ENCODE assay signal across 1 cellular context in the genomic region with DNA sequence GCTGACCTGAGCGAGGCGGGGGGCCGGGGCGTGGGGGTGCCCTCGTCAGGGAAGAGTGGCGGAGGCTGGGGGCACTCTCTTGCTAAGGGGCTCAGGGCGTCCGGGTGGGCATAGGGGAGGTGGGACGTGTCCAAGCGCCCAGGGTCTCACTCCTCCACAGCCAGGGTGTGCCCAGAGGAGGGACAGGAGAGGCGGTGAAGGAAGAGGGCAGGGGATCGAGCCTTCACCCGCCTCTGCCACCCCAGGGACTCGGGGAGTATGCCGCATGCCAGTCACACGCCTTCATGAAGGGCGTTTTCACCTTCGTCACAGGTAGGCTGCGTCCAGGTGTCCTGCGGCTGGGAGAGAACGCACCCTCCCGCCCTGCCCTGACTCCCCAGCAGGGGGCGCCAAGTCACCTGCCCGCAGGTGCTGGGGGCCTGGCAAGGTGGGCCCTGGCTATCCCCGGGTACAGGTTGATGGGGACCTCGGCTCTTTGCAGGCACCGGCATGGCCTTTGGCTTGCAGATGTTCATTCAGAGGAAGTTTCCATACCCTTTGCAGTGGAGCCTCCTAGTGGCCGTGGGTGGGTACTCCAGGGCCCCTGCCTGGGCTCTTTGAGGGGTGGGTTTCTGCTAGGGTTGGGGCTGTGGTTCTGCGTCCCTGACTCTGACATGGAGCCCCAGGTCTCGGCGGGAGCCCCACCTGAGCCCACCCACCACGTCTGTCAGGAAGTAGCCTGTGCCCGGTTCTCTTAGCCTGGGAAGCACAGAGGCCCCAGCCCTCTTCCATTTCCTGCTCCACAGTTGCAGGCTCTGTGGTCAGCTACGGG.
A peak's percentile ranks its signal among the peaks of the same experiment; 100 is the strongest.
TF ChIP-seq lines count a peak whose summit lies in the region.

No MANE protein-coding gene starts in this region.

TF ChIP-seq in HepG2, 621 proteins besides CTCF, POLR2A, EP300 and RAD21 (continued from another document and continues in another):
- TF ChIP-seq, protein P1, sequence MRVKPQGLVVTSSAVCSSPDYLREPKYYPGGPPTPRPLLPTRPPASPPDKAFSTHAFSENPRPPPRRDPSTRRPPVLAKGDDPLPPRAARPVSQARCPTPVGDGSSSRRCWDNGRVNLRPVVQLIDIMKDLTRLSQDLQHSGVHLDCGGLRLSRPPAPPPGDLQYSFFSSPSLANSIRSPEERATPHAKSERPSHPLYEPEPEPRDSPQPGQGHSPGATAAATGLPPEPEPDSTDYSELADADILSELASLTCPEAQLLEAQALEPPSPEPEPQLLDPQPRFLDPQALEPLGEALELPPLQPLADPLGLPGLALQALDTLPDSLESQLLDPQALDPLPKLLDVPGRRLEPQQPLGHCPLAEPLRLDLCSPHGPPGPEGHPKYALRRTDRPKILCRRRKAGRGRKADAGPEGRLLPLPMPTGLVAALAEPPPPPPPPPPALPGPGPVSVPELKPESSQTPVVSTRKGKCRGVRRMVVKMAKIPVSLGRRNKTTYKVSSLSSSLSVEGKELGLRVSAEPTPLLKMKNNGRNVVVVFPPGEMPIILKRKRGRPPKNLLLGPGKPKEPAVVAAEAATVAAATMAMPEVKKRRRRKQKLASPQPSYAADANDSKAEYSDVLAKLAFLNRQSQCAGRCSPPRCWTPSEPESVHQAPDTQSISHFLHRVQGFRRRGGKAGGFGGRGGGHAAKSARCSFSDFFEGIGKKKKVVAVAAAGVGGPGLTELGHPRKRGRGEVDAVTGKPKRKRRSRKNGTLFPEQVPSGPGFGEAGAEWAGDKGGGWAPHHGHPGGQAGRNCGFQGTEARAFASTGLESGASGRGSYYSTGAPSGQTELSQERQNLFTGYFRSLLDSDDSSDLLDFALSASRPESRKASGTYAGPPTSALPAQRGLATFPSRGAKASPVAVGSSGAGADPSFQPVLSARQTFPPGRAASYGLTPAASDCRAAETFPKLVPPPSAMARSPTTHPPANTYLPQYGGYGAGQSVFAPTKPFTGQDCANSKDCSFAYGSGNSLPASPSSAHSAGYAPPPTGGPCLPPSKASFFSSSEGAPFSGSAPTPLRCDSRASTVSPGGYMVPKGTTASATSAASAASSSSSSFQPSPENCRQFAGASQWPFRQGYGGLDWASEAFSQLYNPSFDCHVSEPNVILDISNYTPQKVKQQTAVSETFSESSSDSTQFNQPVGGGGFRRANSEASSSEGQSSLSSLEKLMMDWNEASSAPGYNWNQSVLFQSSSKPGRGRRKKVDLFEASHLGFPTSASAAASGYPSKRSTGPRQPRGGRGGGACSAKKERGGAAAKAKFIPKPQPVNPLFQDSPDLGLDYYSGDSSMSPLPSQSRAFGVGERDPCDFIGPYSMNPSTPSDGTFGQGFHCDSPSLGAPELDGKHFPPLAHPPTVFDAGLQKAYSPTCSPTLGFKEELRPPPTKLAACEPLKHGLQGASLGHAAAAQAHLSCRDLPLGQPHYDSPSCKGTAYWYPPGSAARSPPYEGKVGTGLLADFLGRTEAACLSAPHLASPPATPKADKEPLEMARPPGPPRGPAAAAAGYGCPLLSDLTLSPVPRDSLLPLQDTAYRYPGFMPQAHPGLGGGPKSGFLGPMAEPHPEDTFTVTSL (CRISPR knock-in tag; IDR thresholded peaks at IDR 0.05; ENCODE audit: borderline replicate concordance) = no peak
- TF ChIP-seq, protein P2, sequence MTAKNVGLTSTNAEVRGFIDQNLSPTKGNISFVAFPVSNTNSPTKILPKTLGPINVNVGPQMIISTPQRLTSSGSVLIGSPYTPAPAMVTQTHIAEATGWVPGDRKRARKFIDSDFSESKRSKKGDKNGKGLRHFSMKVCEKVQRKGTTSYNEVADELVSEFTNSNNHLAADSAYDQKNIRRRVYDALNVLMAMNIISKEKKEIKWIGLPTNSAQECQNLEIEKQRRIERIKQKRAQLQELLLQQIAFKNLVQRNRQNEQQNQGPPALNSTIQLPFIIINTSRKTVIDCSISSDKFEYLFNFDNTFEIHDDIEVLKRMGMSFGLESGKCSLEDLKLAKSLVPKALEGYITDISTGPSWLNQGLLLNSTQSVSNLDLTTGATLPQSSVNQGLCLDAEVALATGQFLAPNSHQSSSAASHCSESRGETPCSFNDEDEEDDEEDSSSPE (CRISPR knock-in tag; IDR thresholded peaks at IDR 0.05) = peak; percentile 8; the same call in 1 of the 2 replicates
- peak; percentile 60; the same call in 1 of the 2 replicates for TF ChIP-seq ZNF839 (CRISPR knock-in tag; IDR thresholded peaks at IDR 0.05; ENCODE audit: borderline replicate concordance)
- TF ChIP-seq ZNF251 (CRISPR knock-in tag; IDR thresholded peaks at IDR 0.05) = no peak
- no peak for TF ChIP-seq ZNF747 (CRISPR knock-in tag; IDR thresholded peaks at IDR 0.05; ENCODE audit: borderline replicate concordance)
- no peak for TF ChIP-seq REXO4 (CRISPR knock-in tag; IDR thresholded peaks at IDR 0.05; ENCODE audit: borderline replicate concordance)
- 0 out of 2 replicates have a peak, but pooled peaks have one; percentile 31 for TF ChIP-seq TARDBP (CRISPR knock-in tag; IDR thresholded peaks at IDR 0.05)
- no peak for TF ChIP-seq ZBTB46 (CRISPR knock-in tag; IDR thresholded peaks at IDR 0.05; ENCODE audit: borderline replicate concordance)
- TF ChIP-seq ZNF619 (CRISPR knock-in tag; IDR thresholded peaks at IDR 0.05) = no peak
- TF ChIP-seq, protein P3, sequence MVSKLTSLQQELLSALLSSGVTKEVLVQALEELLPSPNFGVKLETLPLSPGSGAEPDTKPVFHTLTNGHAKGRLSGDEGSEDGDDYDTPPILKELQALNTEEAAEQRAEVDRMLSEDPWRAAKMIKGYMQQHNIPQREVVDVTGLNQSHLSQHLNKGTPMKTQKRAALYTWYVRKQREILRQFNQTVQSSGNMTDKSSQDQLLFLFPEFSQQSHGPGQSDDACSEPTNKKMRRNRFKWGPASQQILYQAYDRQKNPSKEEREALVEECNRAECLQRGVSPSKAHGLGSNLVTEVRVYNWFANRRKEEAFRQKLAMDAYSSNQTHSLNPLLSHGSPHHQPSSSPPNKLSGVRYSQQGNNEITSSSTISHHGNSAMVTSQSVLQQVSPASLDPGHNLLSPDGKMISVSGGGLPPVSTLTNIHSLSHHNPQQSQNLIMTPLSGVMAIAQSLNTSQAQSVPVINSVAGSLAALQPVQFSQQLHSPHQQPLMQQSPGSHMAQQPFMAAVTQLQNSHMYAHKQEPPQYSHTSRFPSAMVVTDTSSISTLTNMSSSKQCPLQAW (CRISPR knock-in tag; IDR thresholded peaks at IDR 0.05) = 0 out of 2 replicates have a peak, but pooled peaks have one; percentile 55
- no peak; the same call in 1 of the 2 replicates for TF ChIP-seq NCOA1 (CRISPR knock-in tag; IDR thresholded peaks at IDR 0.05)
- TF ChIP-seq SRF (IDR thresholded peaks at IDR 0.05; ENCODE audit: low read depth, low read length) = no peak
- no peak for TF ChIP-seq ZNF598 (CRISPR knock-in tag; IDR thresholded peaks at IDR 0.05; ENCODE audit: borderline replicate concordance)
- TF ChIP-seq USF2 (IDR thresholded peaks at IDR 0.05; ENCODE audit: low read depth, low read length) = no peak
- TF ChIP-seq USF2 (CRISPR knock-in tag; IDR thresholded peaks at IDR 0.05; ENCODE audit: borderline replicate concordance) = no peak
- TF ChIP-seq ZFP41 (CRISPR knock-in tag; IDR thresholded peaks at IDR 0.05; ENCODE audit: borderline replicate concordance) = no peak
- no peak for TF ChIP-seq MYNN (CRISPR knock-in tag; IDR thresholded peaks at IDR 0.05; ENCODE audit: low read depth)
- TF ChIP-seq ZNF12 (CRISPR knock-in tag; IDR thresholded peaks at IDR 0.05) = no peak
- no peak for TF ChIP-seq ZFP62 (CRISPR knock-in tag; IDR thresholded peaks at IDR 0.05)
- TF ChIP-seq HNF4A (CRISPR knock-in tag; IDR thresholded peaks at IDR 0.05) = no peak
- peak; percentile 67; the same call in 1 of the 2 replicates for TF ChIP-seq ZBTB7A (CRISPR knock-in tag; IDR thresholded peaks at IDR 0.05)
- peak; percentile 49; the same call in 1 of the 2 replicates for TF ChIP-seq KDM5A (IDR thresholded peaks at IDR 0.05; ENCODE audit: borderline replicate concordance, low read length)
- TF ChIP-seq MEIS1 (CRISPR knock-in tag; IDR thresholded peaks at IDR 0.05; ENCODE audit: borderline replicate concordance) = 0 out of 2 replicates have a peak, but pooled peaks have one; percentile 43
- no peak for TF ChIP-seq ADNP (CRISPR knock-in tag; IDR thresholded peaks at IDR 0.05)
- TF ChIP-seq, protein P4, sequence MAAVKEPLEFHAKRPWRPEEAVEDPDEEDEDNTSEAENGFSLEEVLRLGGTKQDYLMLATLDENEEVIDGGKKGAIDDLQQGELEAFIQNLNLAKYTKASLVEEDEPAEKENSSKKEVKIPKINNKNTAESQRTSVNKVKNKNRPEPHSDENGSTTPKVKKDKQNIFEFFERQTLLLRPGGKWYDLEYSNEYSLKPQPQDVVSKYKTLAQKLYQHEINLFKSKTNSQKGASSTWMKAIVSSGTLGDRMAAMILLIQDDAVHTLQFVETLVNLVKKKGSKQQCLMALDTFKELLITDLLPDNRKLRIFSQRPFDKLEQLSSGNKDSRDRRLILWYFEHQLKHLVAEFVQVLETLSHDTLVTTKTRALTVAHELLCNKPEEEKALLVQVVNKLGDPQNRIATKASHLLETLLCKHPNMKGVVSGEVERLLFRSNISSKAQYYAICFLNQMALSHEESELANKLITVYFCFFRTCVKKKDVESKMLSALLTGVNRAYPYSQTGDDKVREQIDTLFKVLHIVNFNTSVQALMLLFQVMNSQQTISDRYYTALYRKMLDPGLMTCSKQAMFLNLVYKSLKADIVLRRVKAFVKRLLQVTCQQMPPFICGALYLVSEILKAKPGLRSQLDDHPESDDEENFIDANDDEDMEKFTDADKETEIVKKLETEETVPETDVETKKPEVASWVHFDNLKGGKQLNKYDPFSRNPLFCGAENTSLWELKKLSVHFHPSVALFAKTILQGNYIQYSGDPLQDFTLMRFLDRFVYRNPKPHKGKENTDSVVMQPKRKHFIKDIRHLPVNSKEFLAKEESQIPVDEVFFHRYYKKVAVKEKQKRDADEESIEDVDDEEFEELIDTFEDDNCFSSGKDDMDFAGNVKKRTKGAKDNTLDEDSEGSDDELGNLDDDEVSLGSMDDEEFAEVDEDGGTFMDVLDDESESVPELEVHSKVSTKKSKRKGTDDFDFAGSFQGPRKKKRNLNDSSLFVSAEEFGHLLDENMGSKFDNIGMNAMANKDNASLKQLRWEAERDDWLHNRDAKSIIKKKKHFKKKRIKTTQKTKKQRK (IDR thresholded peaks at IDR 0.05; ENCODE audit: low read length) = no peak
- TF ChIP-seq FIP1L1 (IDR thresholded peaks at IDR 0.05; ENCODE audit: borderline replicate concordance, insufficient read depth, low read depth, low read length) = no peak
- TF ChIP-seq ZFY (CRISPR knock-in tag; IDR thresholded peaks at IDR 0.05) = peak; percentile 57; the same call in 1 of the 2 replicates
- no peak; the same call in 1 of the 2 replicates for TF ChIP-seq ZSCAN21 (CRISPR knock-in tag; IDR thresholded peaks at IDR 0.05; ENCODE audit: borderline replicate concordance)
- no peak for TF ChIP-seq NCOA5 (CRISPR knock-in tag; IDR thresholded peaks at IDR 0.05)
- 0 out of 2 replicates have a peak, but pooled peaks have one; percentile 10 for TF ChIP-seq RXRB (CRISPR knock-in tag; IDR thresholded peaks at IDR 0.05; ENCODE audit: borderline replicate concordance)
- peak; percentile 20; the same call in 1 of the 2 replicates for TF ChIP-seq ZNF589 (CRISPR knock-in tag; conservative IDR thresholded peaks at IDR 0.05)
- no peak for TF ChIP-seq ZNF740 (CRISPR knock-in tag; IDR thresholded peaks at IDR 0.05)
- TF ChIP-seq ZNF3 (CRISPR knock-in tag; IDR thresholded peaks at IDR 0.05) = no peak
- TF ChIP-seq, protein P5, sequence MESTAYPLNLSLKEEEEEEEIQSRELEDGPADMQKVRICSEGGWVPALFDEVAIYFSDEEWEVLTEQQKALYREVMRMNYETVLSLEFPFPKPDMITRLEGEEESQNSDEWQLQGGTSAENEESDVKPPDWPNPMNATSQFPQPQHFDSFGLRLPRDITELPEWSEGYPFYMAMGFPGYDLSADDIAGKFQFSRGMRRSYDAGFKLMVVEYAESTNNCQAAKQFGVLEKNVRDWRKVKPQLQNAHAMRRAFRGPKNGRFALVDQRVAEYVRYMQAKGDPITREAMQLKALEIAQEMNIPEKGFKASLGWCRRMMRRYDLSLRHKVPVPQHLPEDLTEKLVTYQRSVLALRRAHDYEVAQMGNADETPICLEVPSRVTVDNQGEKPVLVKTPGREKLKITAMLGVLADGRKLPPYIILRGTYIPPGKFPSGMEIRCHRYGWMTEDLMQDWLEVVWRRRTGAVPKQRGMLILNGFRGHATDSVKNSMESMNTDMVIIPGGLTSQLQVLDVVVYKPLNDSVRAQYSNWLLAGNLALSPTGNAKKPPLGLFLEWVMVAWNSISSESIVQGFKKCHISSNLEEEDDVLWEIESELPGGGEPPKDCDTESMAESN (CRISPR knock-in tag; conservative IDR thresholded peaks at IDR 0.05) = peak; percentile 50; the same call in 1 of the 2 replicates
- TF ChIP-seq ZNF367 (CRISPR knock-in tag; IDR thresholded peaks at IDR 0.05; ENCODE audit: borderline replicate concordance) = no peak
- peak; percentile 66; the same call in 1 of the 2 replicates for TF ChIP-seq SNAPC2 (CRISPR knock-in tag; IDR thresholded peaks at IDR 0.05)
- TF ChIP-seq PLSCR1 (CRISPR knock-in tag; IDR thresholded peaks at IDR 0.05; ENCODE audit: borderline replicate concordance) = no peak
